ENCODE assay signal across 19 cellular contexts in the genomic region with DNA sequence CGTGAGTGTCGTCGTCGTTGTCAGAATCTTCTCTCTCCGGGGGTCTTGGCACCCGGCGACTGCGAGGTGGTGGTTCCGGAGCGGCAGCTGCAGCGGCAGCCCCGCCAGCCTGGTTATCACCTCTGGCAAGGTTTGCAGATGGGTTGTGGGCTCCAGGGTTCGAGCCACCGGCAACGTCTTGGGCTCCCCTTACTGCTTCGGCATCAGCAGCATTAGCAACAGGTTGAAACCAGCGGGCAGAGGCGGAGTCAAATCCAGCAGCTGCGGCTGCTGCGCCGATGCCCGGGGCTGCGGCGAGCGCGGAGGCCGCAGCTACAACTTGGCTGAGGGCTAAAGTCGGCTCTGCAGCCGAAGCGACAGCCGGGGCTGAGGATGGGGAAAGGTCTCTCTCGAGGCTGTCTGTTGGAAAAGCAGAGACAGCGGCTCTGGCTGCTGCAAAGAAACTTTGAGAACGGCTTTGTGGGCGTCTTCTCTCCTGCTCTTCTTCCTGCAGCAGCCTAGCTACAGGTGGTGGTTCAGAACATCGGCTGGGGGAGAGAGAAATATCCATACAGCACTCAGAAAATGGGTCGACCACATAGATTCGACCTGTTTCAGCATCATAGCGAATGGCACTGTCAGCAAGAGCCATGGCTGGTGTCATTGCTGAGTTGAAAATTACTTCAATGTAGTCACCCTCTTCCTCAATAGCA. TPM values are rescaled to one million over a fixed set of nuclear protein-coding genes. Genes with fewer than 3 reads are reported as not detected.
DNase-seq lines count a peak whose midpoint lies in the region; TF ChIP-seq lines count a peak whose summit lies in the region.
"Had no signal": no experiment of that assay in that cellular context is flagged by ENCODE, and none has a peak within 500 bp of the region (broad histone marks: within the 10 kb centered on the region; RNA-seq: fewer than 3 reads in every experiment).

No MANE protein-coding gene starts in this region.

- H3K36me3 ChIP-seq in smooth muscle cell (ENCODE audit: low read depth) (no peaks in the 10 kb centered on the region), WERI-Rb-1 (no peaks in the 10 kb centered on the region)
- H3K36me3 ChIP-seq: neutrophil had no signal

- H3K79me2 ChIP-seq in smooth muscle cell (ENCODE audit: low read depth), result no peaks in the 10 kb centered on the region

- H2AFZ ChIP-seq in smooth muscle cell (ENCODE audit: low read depth), result no peak overlapping the region

- no peaks in the 10 kb centered on the region for H3K9me3 ChIP-seq in smooth muscle cell (replicated peaks; ENCODE audit: low read depth)
- no peaks in the 10 kb centered on the region for H3K9me3 ChIP-seq in WERI-Rb-1 (ENCODE audit: severe bottlenecking)
- H3K9me3 ChIP-seq: neutrophil had no signal

- 22% methylated on average over 39 of the region's 39 CpGs for WGBS in smooth muscle cell (ENCODE audit: low lambda C conversion rate)

- H3K27ac ChIP-seq in smooth muscle cell (ENCODE audit: low read depth) (no peak overlapping the region), WERI-Rb-1 (no peak overlapping the region), caudate nucleus (ENCODE audit: low read depth, low read length) (no peak overlapping the region)
- H3K27ac ChIP-seq: neutrophil, VCaP had no signal

- peak overlapping the region; percentile 73 for H3K4me2 ChIP-seq in smooth muscle cell

- H3K4me3 ChIP-seq in smooth muscle cell (no peak overlapping the region), WERI-Rb-1 (ENCODE audit: low read depth, low read length) (no peak overlapping the region)

- peak; percentile 4 for DNase-seq in NCI-H510A (lab: John Stamatoyannopoulos, UW)
- no peak for DNase-seq in NCI-H510A treated with DMSO at 0.1 percent for 48 hours (lab: John Stamatoyannopoulos, UW)
- peak; percentile 34 for DNase-seq in astrocyte of the hippocampus (ENCODE audit: low read depth, low spot score)
- DNase-seq in iPS-NIHi7 (ENCODE audit: extremely low spot score), result peak; percentile 58
- DNase-seq in smooth muscle cell (lab: John Stamatoyannopoulos, UW; ENCODE audit: unreplicated experiment), result no peak
- DNase-seq in WERI-Rb-1, result no peak
- DNase-seq in caudate nucleus (lab: John Stamatoyannopoulos, UW), result no peak
- DNase-seq in NCI-H526 treated with DMSO at 0.1 percent for 48 hours (lab: John Stamatoyannopoulos, UW), result no peak
- DNase-seq: activated naive CD4-positive, alpha-beta T cell treated with anti-CD3 and anti-CD28 coated beads, Interleukin-2, amount 10 ng/mL, durations not matched to agents 7 days and 5 days; CD8-positive, alpha-beta T cell; GF-D8; NCI-H2029; stimulated activated naive CD8-positive, alpha-beta T cell treated with anti-CD3 and anti-CD28 coated beads, Interleukin-15, amount 100 ng/mL, for 72 hours had no signal

- no peak overlapping the region for H3K9ac ChIP-seq in smooth muscle cell (ENCODE audit: low read depth)

- H3K27me3 ChIP-seq in smooth muscle cell (ENCODE audit: low read depth) (peaks cover 76% of the 10 kb centered on the region), WERI-Rb-1 (ENCODE audit: insufficient read depth, low read depth, severe bottlenecking) (peaks cover 87% of the 10 kb centered on the region)

- no peaks in the 10 kb centered on the region for H4K20me1 ChIP-seq in smooth muscle cell (ENCODE audit: low read depth)

- H3F3A ChIP-seq in smooth muscle cell (ENCODE audit: low read depth), result no peaks in the 10 kb centered on the region

- TF ChIP-seq CTCF in smooth muscle cell (IDR thresholded peaks at IDR 0.05; ENCODE audit: borderline replicate concordance, insufficient read depth, poor library complexity, severe bottlenecking) (no peak), WERI-Rb-1 (IDR thresholded peaks at IDR 0.05; ENCODE audit: low read depth, low read length) (no peak)

- peaks cover 20% of the 10 kb centered on the region for H3K4me1 ChIP-seq in smooth muscle cell (ENCODE audit: low read depth)

RNA-seq across cellular contexts. Expression of a gene that starts 3.6 kb away (rescaled TPM):
- total RNA-seq in smooth muscle cell, result 2.2 and 2.8 TPM in 2 replicates
- 0.86 and 1.0 TPM in 2 replicates for polyA plus RNA-seq in smooth muscle cell
- total RNA-seq: A673; bronchial epithelial cell; CD8-positive, alpha-beta T cell; liver; skeletal muscle tissue had no signal
- polyA plus RNA-seq: liver had no signal

Comparison
In these comparisons a context has a peak if more than half of its experiments do, and no peak if none do; other contexts are left out.
1. DNase-seq: peak in NCI-H510A (single experiment), astrocyte of the hippocampus (single experiment) and iPS-NIHi7 (single experiment); none in NCI-H510A treated with DMSO at 0.1 percent for 48 hours (single experiment), smooth muscle cell (single experiment), WERI-Rb-1 (single experiment), caudate nucleus (0 of 61) and NCI-H526 treated with DMSO at 0.1 percent for 48 hours (single experiment).